Comparison of ENCODE assay signal across 15 cellular contexts in the genomic region with DNA sequence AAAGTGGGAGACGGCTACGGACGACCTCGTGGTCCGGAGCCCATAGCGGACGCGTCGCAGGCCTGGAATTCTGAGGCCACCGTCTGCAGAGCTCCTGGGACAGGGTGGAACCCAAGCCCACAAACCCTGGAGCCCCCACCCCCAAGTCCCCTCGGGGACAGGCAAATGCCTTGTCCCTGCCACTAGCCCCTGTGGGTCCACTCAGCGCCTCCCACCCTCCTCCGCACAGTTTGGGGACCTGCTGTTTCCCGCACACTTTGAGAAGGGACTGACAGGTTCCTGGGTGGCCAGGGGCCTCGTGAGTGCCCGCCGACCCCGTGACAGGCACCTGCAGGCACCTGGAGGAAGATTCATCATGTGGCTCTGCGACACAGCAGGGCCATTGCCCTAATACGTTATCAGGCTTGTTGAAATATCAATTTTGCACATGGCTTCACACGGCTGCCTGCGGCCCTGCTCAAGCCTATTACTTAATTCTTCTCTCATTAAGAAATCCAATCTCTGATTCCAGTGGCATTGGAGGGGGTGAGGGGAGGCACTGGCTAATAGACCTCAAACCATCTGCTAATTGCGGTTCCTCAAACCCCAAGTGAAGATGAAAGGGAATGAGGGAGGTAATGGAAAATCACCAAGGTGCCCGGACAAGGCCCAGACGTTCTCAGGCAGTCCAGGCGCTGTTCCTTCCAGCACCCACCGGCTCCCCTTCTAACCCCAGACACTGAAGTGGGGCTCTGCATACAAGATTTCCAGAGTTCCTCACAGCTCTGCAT.
"Had no signal": no experiment of that assay in that cellular context is flagged by ENCODE, and none has a peak within 500 bp of the region (broad histone marks: within the 10 kb centered on the region; RNA-seq: fewer than 3 reads in every experiment).

No MANE protein-coding gene starts in this region.

- DNase-seq: cortex of kidney; dorsolateral prefrontal cortex; effector CD8-positive, alpha-beta T cell; foreskin melanocyte; hippocampal formation; midbrain; occipital lobe; psoas muscle; sigmoid colon; stimulated activated CD4-positive, alpha-beta T cell treated with anti-CD3 and anti-CD28 coated beads, Interleukin-2, amount 100 ng/mL, for 48 hours; stimulated activated naive CD8-positive, alpha-beta T cell treated with anti-CD3 and anti-CD28 coated beads, Interleukin-15, Interleukin-2, amounts not matched to agents 100 U/mL and 50 U/mL, for 24 hours; upper lobe of left lung; uterus had no signal

- ATAC-seq: left lung; natural killer cell treated with Interleukin-12 subunit alpha and Interleukin-12 subunit beta and Interleukin-15 and Interleukin-18, amount 100 ng/mL, for 72 hours; psoas muscle; stimulated activated naive CD8-positive, alpha-beta T cell treated with anti-CD3 and anti-CD28 coated beads, Interleukin-15, Interleukin-2, amounts not matched to agents 100 U/mL and 50 U/mL, for 24 hours had no signal
